In the genomic region with DNA sequence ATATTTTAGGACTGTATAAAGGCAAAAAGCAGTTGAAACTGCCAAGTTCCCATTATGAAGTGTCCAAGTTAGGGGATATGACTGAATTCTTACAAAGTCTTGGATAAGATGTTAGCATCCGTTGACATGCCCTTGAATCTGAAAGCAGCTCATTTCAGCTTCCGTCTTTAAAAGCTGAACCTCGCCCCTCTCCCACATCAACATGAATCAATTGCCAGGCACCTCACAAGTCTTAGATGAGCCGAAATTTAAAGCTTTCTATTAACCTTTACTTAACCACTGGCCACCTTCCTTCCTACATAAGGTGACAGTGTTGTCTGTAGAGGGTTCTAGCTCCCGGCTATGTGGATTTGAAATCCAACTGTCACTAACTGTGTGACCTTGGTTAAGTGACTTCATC, we compare ENCODE assay signal across 8 cellular contexts. TPM values are rescaled to one million over a fixed set of nuclear protein-coding genes. Genes with fewer than 3 reads are reported as not detected.
DNase-seq lines count a peak whose midpoint lies in the region; ATAC-seq, FAIRE-seq and TF ChIP-seq lines count a peak whose summit lies in the region.

No MANE protein-coding gene starts in this region.

- H2AFZ ChIP-seq in PC-3 (ENCODE audit: low read length), result no peak overlapping the region
- H2AFZ ChIP-seq in neural cell (ENCODE audit: low read depth, low read length), result no peak overlapping the region

- BruUV-seq in PC-3 (replicated peaks; lab: Mats Ljungman, UMichigan), result TSS peak; percentile 48

- FAIRE-seq in GM12891 (lab: Jason Lieb, UNC), result peak; percentile 26

- H3K36me3 ChIP-seq in PC-3 (ENCODE audit: low read depth, low read length), result peaks cover 10% of the 10 kb centered on the region
- no peaks in the 10 kb centered on the region for H3K36me3 ChIP-seq in endocrine pancreas (ENCODE audit: control insufficient read depth, insufficient read depth, low read length)
- no peaks in the 10 kb centered on the region for H3K36me3 ChIP-seq in neural cell (ENCODE audit: insufficient read depth, low read length)

- no peaks in the 10 kb centered on the region for H3F3A ChIP-seq in PC-3 (ENCODE audit: low read length, unreplicated experiment)
- H3F3A ChIP-seq in neural cell (ENCODE audit: insufficient read depth, low read length, poor library complexity, severe bottlenecking), result no peaks in the 10 kb centered on the region

- ATAC-seq in PC-3 (no peak), GM18511 (IDR thresholded peaks at IDR 0.05; ENCODE audit: unreplicated experiment) (no peak)

- H3K4me3 ChIP-seq in PC-3 (ENCODE audit: low read length) (peak overlapping the region; percentile 87), endocrine pancreas (ENCODE audit: control insufficient read depth, insufficient read depth, low read length) (peak overlapping the region; percentile 99), neural cell (ENCODE audit: low read length) (peak overlapping the region; percentile 79)

- no peak for DNase-seq in GM12891 (ENCODE audit: insufficient read length, low spot score)
- no peak for DNase-seq in PC-3
- DNase-seq in glomerular visceral epithelial cell (ENCODE audit: extremely low spot score), result no peak
- DNase-seq in NCI-H226, result no peak
- no peak for DNase-seq in GM19240 (ENCODE audit: insufficient read length, low spot score)

- POLR2A ChIA-PET in PC-3 (lab: Charles Lee; ENCODE audit: unreplicated experiment), result interaction anchor here (0.6 kb wide), 1 partner anchor 17 kb away, joined by 3 read pairs; no protein-coding TSS in a partner anchor

- H3K4me1 ChIP-seq in PC-3 (ENCODE audit: insufficient read depth, low read length) (peaks cover 57% of the 10 kb centered on the region), endocrine pancreas (ENCODE audit: control insufficient read depth, insufficient read depth, low read length) (peaks cover 19% of the 10 kb centered on the region)

- H3K27ac ChIP-seq in PC-3 (ENCODE audit: low read length) (no peak overlapping the region), neural cell (ENCODE audit: low read length) (peak overlapping the region; percentile 85)

- peaks cover 57% of the 10 kb centered on the region for H4K20me1 ChIP-seq in PC-3 (ENCODE audit: low read length)
- H4K20me1 ChIP-seq in neural cell (ENCODE audit: insufficient read depth), result peaks cover 7% of the 10 kb centered on the region

- TF ChIP-seq POLR2A in GM12891 (IDR thresholded peaks at IDR 0.05; ENCODE audit: low read depth, low read length), result no peak

- H3K27me3 ChIP-seq in PC-3 (ENCODE audit: low read length) (no peaks in the 10 kb centered on the region), endocrine pancreas (ENCODE audit: control insufficient read depth, insufficient read depth, low read length) (no peaks in the 10 kb centered on the region), neural cell (ENCODE audit: insufficient read depth, low read depth, low read length) (no peaks in the 10 kb centered on the region)

- intact Hi-C loops in PC-3 (cut with micrococcal nuclease), result loop anchor here (2.0 to 5.0 kb wide), 2 partner anchors 44 to 85 kb away; no protein-coding TSS in a partner anchor

- H3K9me2 ChIP-seq in PC-3 (replicated peaks; ENCODE audit: low read length) (no peaks in the 10 kb centered on the region), neural cell (ENCODE audit: insufficient read depth, low read length) (no peaks in the 10 kb centered on the region)

- no peak for TF ChIP-seq CTCF in PC-3 (conservative IDR thresholded peaks at IDR 0.05; ENCODE audit: low read depth, low read length)
- no peak for TF ChIP-seq CTCF in neural cell (IDR thresholded peaks at IDR 0.05; ENCODE audit: poor library complexity, severe bottlenecking)

- no peak for TF ChIP-seq RAD21 in neural cell (conservative IDR thresholded peaks at IDR 0.05)

- peaks cover 69% of the 10 kb centered on the region for H3K79me2 ChIP-seq in PC-3 (ENCODE audit: low read length)
- H3K79me2 ChIP-seq in neural cell (replicated peaks; ENCODE audit: insufficient read depth, low read length), result peaks cover 60% of the 10 kb centered on the region

- H3K9me3 ChIP-seq in PC-3 (ENCODE audit: low read length) (no peaks in the 10 kb centered on the region), endocrine pancreas (ENCODE audit: control insufficient read depth, low read length) (no peaks in the 10 kb centered on the region), neural cell (ENCODE audit: low read length) (no peaks in the 10 kb centered on the region)

- H3K9ac ChIP-seq in PC-3 (ENCODE audit: low read length) (peak overlapping the region; percentile 92), endocrine pancreas (ENCODE audit: control insufficient read depth, insufficient read depth, low read length) (peak overlapping the region; percentile 82), neural cell (ENCODE audit: low read length) (peak overlapping the region; percentile 89)

- no peak for TF ChIP-seq EP300 in neural cell (conservative IDR thresholded peaks at IDR 0.05; ENCODE audit: poor library complexity, severe bottlenecking)

- CTCF ChIA-PET in PC-3 (lab: Charles Lee), result interaction anchor here (1.0 kb wide), 1 partner anchor 36 kb away, joined by 3 read pairs; no protein-coding TSS in a partner anchor

- peak overlapping the region; percentile 92 for H3K4me2 ChIP-seq in PC-3 (ENCODE audit: low read length)
- H3K4me2 ChIP-seq in neural cell (ENCODE audit: low read length), result peak overlapping the region; percentile 91

TF ChIP-seq in GM12891, 5 proteins besides CTCF, POLR2A, EP300 and RAD21:
- TF ChIP-seq POLR2AphosphoS5 (IDR thresholded peaks at IDR 0.05; ENCODE audit: low read depth, low read length) (no peak), SPI1 (IDR thresholded peaks at IDR 0.05; ENCODE audit: low read depth, low read length) (no peak), PAX5 (IDR thresholded peaks at IDR 0.05; ENCODE audit: insufficient read depth, low read length, severe bottlenecking) (no peak), POU2F2 (IDR thresholded peaks at IDR 0.05; ENCODE audit: low read depth, low read length) (no peak), TAF1 (IDR thresholded peaks at IDR 0.05; ENCODE audit: low read depth, low read length) (no peak)

TF ChIP-seq in neural cell, 6 proteins besides CTCF, POLR2A, EP300 and RAD21:
- no peak for TF ChIP-seq POLR2AphosphoS5 (IDR thresholded peaks at IDR 0.05)
- TF ChIP-seq SMC3 (conservative IDR thresholded peaks at IDR 0.05; ENCODE audit: poor library complexity), result no peak
- TF ChIP-seq TAF1 (IDR thresholded peaks at IDR 0.05; ENCODE audit: low read depth), result no peak
- TF ChIP-seq, protein P1, sequence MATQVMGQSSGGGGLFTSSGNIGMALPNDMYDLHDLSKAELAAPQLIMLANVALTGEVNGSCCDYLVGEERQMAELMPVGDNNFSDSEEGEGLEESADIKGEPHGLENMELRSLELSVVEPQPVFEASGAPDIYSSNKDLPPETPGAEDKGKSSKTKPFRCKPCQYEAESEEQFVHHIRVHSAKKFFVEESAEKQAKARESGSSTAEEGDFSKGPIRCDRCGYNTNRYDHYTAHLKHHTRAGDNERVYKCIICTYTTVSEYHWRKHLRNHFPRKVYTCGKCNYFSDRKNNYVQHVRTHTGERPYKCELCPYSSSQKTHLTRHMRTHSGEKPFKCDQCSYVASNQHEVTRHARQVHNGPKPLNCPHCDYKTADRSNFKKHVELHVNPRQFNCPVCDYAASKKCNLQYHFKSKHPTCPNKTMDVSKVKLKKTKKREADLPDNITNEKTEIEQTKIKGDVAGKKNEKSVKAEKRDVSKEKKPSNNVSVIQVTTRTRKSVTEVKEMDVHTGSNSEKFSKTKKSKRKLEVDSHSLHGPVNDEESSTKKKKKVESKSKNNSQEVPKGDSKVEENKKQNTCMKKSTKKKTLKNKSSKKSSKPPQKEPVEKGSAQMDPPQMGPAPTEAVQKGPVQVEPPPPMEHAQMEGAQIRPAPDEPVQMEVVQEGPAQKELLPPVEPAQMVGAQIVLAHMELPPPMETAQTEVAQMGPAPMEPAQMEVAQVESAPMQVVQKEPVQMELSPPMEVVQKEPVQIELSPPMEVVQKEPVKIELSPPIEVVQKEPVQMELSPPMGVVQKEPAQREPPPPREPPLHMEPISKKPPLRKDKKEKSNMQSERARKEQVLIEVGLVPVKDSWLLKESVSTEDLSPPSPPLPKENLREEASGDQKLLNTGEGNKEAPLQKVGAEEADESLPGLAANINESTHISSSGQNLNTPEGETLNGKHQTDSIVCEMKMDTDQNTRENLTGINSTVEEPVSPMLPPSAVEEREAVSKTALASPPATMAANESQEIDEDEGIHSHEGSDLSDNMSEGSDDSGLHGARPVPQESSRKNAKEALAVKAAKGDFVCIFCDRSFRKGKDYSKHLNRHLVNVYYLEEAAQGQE (IDR thresholded peaks at IDR 0.05; ENCODE audit: borderline replicate concordance), result no peak
- no peak for TF ChIP-seq EZH2 (IDR thresholded peaks at IDR 0.05; ENCODE audit: borderline replicate concordance, insufficient read depth, low read length, poor library complexity, severe bottlenecking)
- no peak for TF ChIP-seq MXI1 (conservative IDR thresholded peaks at IDR 0.05; ENCODE audit: poor library complexity, severe bottlenecking)
TF ChIP-seq in neural cell: peak in this region for 0.

RNA-seq across cellular contexts. Expression of gene PPP1CC, which starts 1.3 kb away (rescaled TPM):
- 134 TPM for polyA plus RNA-seq in GM12891 (2012; ENCODE audit: low read depth, missing spikeins)
- total RNA-seq in PC-3 (2014; rRNA removed), result 202 and 204 TPM in 2 replicates
- 158 and 188 TPM in 2 replicates for polyA plus RNA-seq in neural cell
- polyA minus RNA-seq in neural cell, result 130 and 133 TPM in 2 replicates

RNA-seq across cellular contexts. Expression of gene HVCN1, which starts 52.5 kb away (rescaled TPM):
- 83.4 TPM for polyA plus RNA-seq in GM12891 (2012; ENCODE audit: low read depth, missing spikeins)
- total RNA-seq in PC-3 (2014; rRNA removed), result 2.2 and 3.3 TPM in 2 replicates
- polyA plus RNA-seq in neural cell, result not detected in 2 replicates
- polyA minus RNA-seq in neural cell, result not detected in 2 replicates
